18 cellular contexts compared by ENCODE assay signal in genomic region chr16:79250457-79251098, GRCh38.
DNase-seq lines count a peak whose midpoint lies in the region; ATAC-seq and TF ChIP-seq lines count a peak whose summit lies in the region.
"Had no signal": no experiment of that assay in that cellular context is flagged by ENCODE, and none has a peak within 500 bp of the region (broad histone marks: within the 10 kb centered on the region; RNA-seq: fewer than 3 reads in every experiment).

No MANE protein-coding gene starts in this region.

- no peak for TF ChIP-seq CTCF in A673 (conservative IDR thresholded peaks at IDR 0.05; ENCODE audit: low read depth, low read length)

- H3K27me3 ChIP-seq in A673 (replicated peaks; ENCODE audit: insufficient read depth, low read depth, low read length, poor library complexity) = no peaks in the 10 kb centered on the region

- DNase-seq in NCI-H748 (lab: John Stamatoyannopoulos, UW; ENCODE audit: unreplicated experiment) (peak; percentile 5), NCI-H748 treated with DMSO at 0.1 percent for 48 hours (lab: John Stamatoyannopoulos, UW) (no peak), DMS153 (lab: John Stamatoyannopoulos, UW) (peak; percentile 64), NCI-H1092 treated with DMSO at 0.1 percent for 48 hours (lab: John Stamatoyannopoulos, UW) (peak; percentile 72), left lobe of liver (ENCODE audit: low spot score) (no peak), DMS53 (lab: John Stamatoyannopoulos, UW) (no peak), A673 (ENCODE audit: low spot score) (no peak)
- DNase-seq: DND-41, H9, KBM-7, MM.1S, NCI-H1048, NCI-H2029 treated with DMSO at 0.1 percent for 48 hours, NCI-H446, NCI-H526 had no signal

- no peaks in the 10 kb centered on the region for H3K4me1 ChIP-seq in A673 (ENCODE audit: insufficient read depth, low read length, poor library complexity, severe bottlenecking)

- H3K36me3 ChIP-seq in A673 (ENCODE audit: insufficient read depth, low read length, poor library complexity, severe bottlenecking) = no peaks in the 10 kb centered on the region

- H3K4me3 ChIP-seq in A673 (ENCODE audit: low read depth, low read length, poor library complexity, severe bottlenecking) = no peak overlapping the region

- POLR2A ChIA-PET in A673 (lab: Charles Lee; ENCODE audit: low non-redundant PET) = no interaction called here

- intact Hi-C loops in A673 (cut with micrococcal nuclease; ENCODE audit: unreplicated experiment) = no loop called here

- BruUV-seq in A673 (replicated peaks; lab: Mats Ljungman, UMichigan) = no TSS peak

- CTCF ChIA-PET in A673 (lab: Charles Lee) = no interaction called here

- ATAC-seq in left lobe of liver (peak; percentile 33), GM21367 (IDR thresholded peaks at IDR 0.05; ENCODE audit: unreplicated experiment) (no peak)
- ATAC-seq: Panc1 had no signal

- H3K9me3 ChIP-seq in A673 (ENCODE audit: low read depth, low read length, poor library complexity, severe bottlenecking) = no peaks in the 10 kb centered on the region

- H3K27ac ChIP-seq in A673 (ENCODE audit: low read depth, low read length, poor library complexity, severe bottlenecking) = no peak overlapping the region
- H3K27ac ChIP-seq: HL-60 had no signal

Comparison
In these comparisons a context has a peak if more than half of its experiments do, and no peak if none do; other contexts are left out.
1. DNase-seq: peak in NCI-H748 (single experiment), DMS153 (single experiment) and NCI-H1092 treated with DMSO at 0.1 percent for 48 hours (single experiment); none in NCI-H748 treated with DMSO at 0.1 percent for 48 hours (single experiment), left lobe of liver (single experiment), DMS53 (single experiment) and A673 (single experiment).